25 cellular contexts compared by ENCODE assay signal in genomic region chr19:6852001-6852400, GRCh38. TPM values are rescaled to one million over a fixed set of nuclear protein-coding genes. Genes with fewer than 3 reads are reported as not detected.
DNase-seq lines count a peak whose midpoint lies in the region; ATAC-seq, FAIRE-seq and TF ChIP-seq lines count a peak whose summit lies in the region.
"Had no signal": no experiment of that assay in that cellular context is flagged by ENCODE, and none has a peak within 500 bp of the region (broad histone marks: within the 10 kb centered on the region; RNA-seq: fewer than 3 reads in every experiment).

No MANE protein-coding gene starts in this region.

- FAIRE-seq in K562 (lab: Jason Lieb, UNC) (no peak), GM19239 (lab: Jason Lieb, UNC) (no peak)
- FAIRE-seq: A204.1, D721Med, G401.6, GM12892, GM18507 had no signal

- no peak for TF ChIP-seq EP300 in K562 (IDR thresholded peaks at IDR 0.05; ENCODE audit: low read length)

- no peak overlapping the region for H3K9ac ChIP-seq in K562 (ENCODE audit: insufficient read depth in 1 of 2, low read depth in 2 of 2, low read length in 2 of 2)
- no peak overlapping the region for H3K9ac ChIP-seq in smooth muscle cell (ENCODE audit: low read depth)
- H3K9ac ChIP-seq: BLaER1 had no signal

- TF ChIP-seq POLR2A in K562 (conservative IDR thresholded peaks at IDR 0.05), result no peak

- no peak overlapping the region for H3K4me3 ChIP-seq in CD8-positive, alpha-beta T cell (ENCODE audit: low read depth, low read length)
- H3K4me3 ChIP-seq in HEK293 (ENCODE audit: low read depth, low read length) (no peak overlapping the region), K562 (no peak overlapping the region), smooth muscle cell (no peak overlapping the region)
- H3K4me3 ChIP-seq: BLaER1 had no signal

- no peak for TF ChIP-seq RAD21 in K562 (CRISPR knock-in tag; conservative IDR thresholded peaks at IDR 0.05 in 1 of 2, IDR thresholded peaks at IDR 0.05 in 1 of 2)

- WGBS in K562 (ENCODE audit: insufficient coverage, low coverage, missing lambda C conversion rate), result 7% methylated on average over 1 of the region's 1 CpG
- WGBS in smooth muscle cell (ENCODE audit: low lambda C conversion rate), result 90% methylated on average over 1 of the region's 1 CpG

- no peaks in the 10 kb centered on the region for H3K4me1 ChIP-seq in CD8-positive, alpha-beta T cell (ENCODE audit: insufficient read depth, low read length)
- H3K4me1 ChIP-seq in HEK293 (ENCODE audit: control insufficient read depth, insufficient read depth, low read length) (no peaks in the 10 kb centered on the region), K562 (replicated peaks in 1 of 2; ENCODE audit: control insufficient read depth in 2 of 2, insufficient read depth in 2 of 2, low read length in 2 of 2) (no peaks in the 10 kb centered on the region), smooth muscle cell (ENCODE audit: low read depth) (no peaks in the 10 kb centered on the region)
- H3K4me1 ChIP-seq: BE2C, BLaER1, Caco-2 had no signal

- no peak for TF ChIP-seq CTCF in CD8-positive, alpha-beta T cell (IDR thresholded peaks at IDR 0.05)
- TF ChIP-seq CTCF in HEK293 (tag by site-specific recombination; IDR thresholded peaks at IDR 0.05) (no peak), K562 (IDR thresholded peaks at IDR 0.05 in 2 of 3, conservative IDR thresholded peaks at IDR 0.05 in 1 of 3; ENCODE audit: insufficient read depth in 2 of 3, low read depth in 1 of 3, low read length in 3 of 3) (no peak), smooth muscle cell (IDR thresholded peaks at IDR 0.05; ENCODE audit: borderline replicate concordance, insufficient read depth, poor library complexity, severe bottlenecking) (no peak)

- H3K4me3 Mint-ChIP-seq in CD8-positive, alpha-beta T cell, result no peak overlapping the region
- H3K4me3 Mint-ChIP-seq: CD14-positive monocyte; CD4-positive, alpha-beta memory T cell; CD4-positive, CD25-positive, alpha-beta regulatory T cell had no signal

- H3K4me1 Mint-ChIP-seq in CD8-positive, alpha-beta T cell (ENCODE audit: low read depth), result no peaks in the 10 kb centered on the region
- H3K4me1 Mint-ChIP-seq: CD14-positive monocyte had no signal

- H2AFZ ChIP-seq in K562 (ENCODE audit: low read depth, low read length) (no peak overlapping the region), smooth muscle cell (ENCODE audit: low read depth) (no peak overlapping the region)

- H3K27ac Mint-ChIP-seq in CD8-positive, alpha-beta T cell, result peak overlapping the region; percentile 45
- H3K27ac Mint-ChIP-seq: CD14-positive monocyte had no signal

- no peaks in the 10 kb centered on the region for H3K9me3 ChIP-seq in CD8-positive, alpha-beta T cell (ENCODE audit: low read length)
- no peaks in the 10 kb centered on the region for H3K9me3 ChIP-seq in HEK293 (ENCODE audit: control insufficient read depth, insufficient read depth, low read depth, low read length)
- no peaks in the 10 kb centered on the region for H3K9me3 ChIP-seq in K562 (replicated peaks; ENCODE audit: control insufficient read depth, insufficient read depth, low read depth, low read length)
- no peaks in the 10 kb centered on the region for H3K9me3 ChIP-seq in smooth muscle cell (replicated peaks; ENCODE audit: low read depth)
- H3K9me3 ChIP-seq: BE2C, BLaER1, Caco-2 had no signal

- no peak for DNase-seq in CD8-positive, alpha-beta T cell
- DNase-seq in K562 (ENCODE audit: extremely low read depth in 1 of 4, low spot score in 3 of 4) (no peak), smooth muscle cell (lab: John Stamatoyannopoulos, UW; ENCODE audit: unreplicated experiment) (no peak), GM19239 (ENCODE audit: insufficient read length, low spot score) (no peak)
- DNase-seq: 8988T; ACHN; BE2C; C1 segment of cervical spinal cord; Caco-2; Calu3; CD4-positive, alpha-beta memory T cell; CD4-positive, CD25-positive, alpha-beta regulatory T cell; DMS79 treated with DMSO at 0.1 percent for 48 hours; GF-D8 had no signal

- no peaks in the 10 kb centered on the region for H3K27me3 Mint-ChIP-seq in CD8-positive, alpha-beta T cell (ENCODE audit: low read depth)
- H3K27me3 Mint-ChIP-seq: CD4-positive, alpha-beta memory T cell; CD4-positive, CD25-positive, alpha-beta regulatory T cell had no signal

- peaks cover 77% of the 10 kb centered on the region for H3K36me3 Mint-ChIP-seq in CD8-positive, alpha-beta T cell

- POLR2A ChIA-PET in CD8-positive, alpha-beta T cell (lab: Charles Lee), result interaction anchor here (1.7 kb wide), 1 partner anchor 79 kb away, joined by 3 read pairs; the partner anchor contains the start of gene VAV1
- POLR2A ChIA-PET in HEK293 (lab: Yijun Ruan, JAX) (no interaction called here), K562 (lab: Yijun Ruan, JAX) (no interaction called here)

- H3K79me2 ChIP-seq in K562 (ENCODE audit: control insufficient read depth, insufficient read depth, low read length) (no peaks in the 10 kb centered on the region), smooth muscle cell (ENCODE audit: low read depth) (no peaks in the 10 kb centered on the region)

- no peaks in the 10 kb centered on the region for H3F3A ChIP-seq in smooth muscle cell (ENCODE audit: low read depth)

- no peak for ATAC-seq in CD8-positive, alpha-beta T cell
- ATAC-seq in K562, result no peak
- ATAC-seq in HG03135 (IDR thresholded peaks at IDR 0.05; ENCODE audit: unreplicated experiment), result no peak

- in situ Hi-C loops in K562 (cut with MboI), result no loop called here

- H3K27me3 ChIP-seq in CD8-positive, alpha-beta T cell (ENCODE audit: insufficient read depth, low read length), result no peaks in the 10 kb centered on the region
- H3K27me3 ChIP-seq in K562 (ENCODE audit: control insufficient read depth in 2 of 2, insufficient read depth in 2 of 2, low read length in 2 of 2) (no peaks in the 10 kb centered on the region), smooth muscle cell (ENCODE audit: low read depth) (no peaks in the 10 kb centered on the region)
- H3K27me3 ChIP-seq: BE2C, BLaER1 had no signal

- H3K9me1 ChIP-seq in K562 (ENCODE audit: control insufficient read depth, insufficient read depth, low read length), result no peaks in the 10 kb centered on the region

- no peak overlapping the region for H3K27ac ChIP-seq in CD8-positive, alpha-beta T cell (ENCODE audit: low read depth, low read length)
- H3K27ac ChIP-seq in HEK293 (ENCODE audit: extremely low read depth, low read depth, low read length) (no peak overlapping the region), K562 (ENCODE audit: extremely low read depth, low read depth, low read length) (no peak overlapping the region), smooth muscle cell (ENCODE audit: low read depth) (no peak overlapping the region)
- H3K27ac ChIP-seq: BLaER1 had no signal

- intact Hi-C loops in CD8-positive, alpha-beta T cell (cut with DNase I, micrococcal nuclease), result no loop called here
- intact Hi-C loops in K562 (cut with micrococcal nuclease), result no loop called here

- CTCF ChIA-PET in CD8-positive, alpha-beta T cell (lab: Charles Lee), result interaction anchor here (1.1 kb wide), 2 partner anchors 8 to 11 kb away, joined by 3 read pairs; no protein-coding TSS in a partner anchor
- CTCF ChIA-PET in HEK293 (lab: Yijun Ruan, JAX) (interaction anchor here (4.7 kb wide), 1 partner anchor 11 kb away, joined by 30 read pairs; no protein-coding TSS in a partner anchor), K562 (lab: Yijun Ruan, JAX; ENCODE audit: low intra/inter-chr PET ratio) (no interaction called here)

- peaks cover 42% of the 10 kb centered on the region for H3K36me3 ChIP-seq in CD8-positive, alpha-beta T cell (ENCODE audit: insufficient read depth, low read length)
- H3K36me3 ChIP-seq in HEK293 (ENCODE audit: control insufficient read depth in 2 of 2, insufficient read depth in 1 of 2, low read length in 2 of 2) (no peaks in the 10 kb centered on the region), K562 (ENCODE audit: control insufficient read depth, insufficient read depth, low read length) (no peaks in the 10 kb centered on the region), smooth muscle cell (ENCODE audit: low read depth) (no peaks in the 10 kb centered on the region)
- H3K36me3 ChIP-seq: BE2C had no signal

- no peak overlapping the region for H3K4me2 ChIP-seq in K562 (ENCODE audit: insufficient read depth, low read length)
- H3K4me2 ChIP-seq in smooth muscle cell, result no peak overlapping the region
- H3K4me2 ChIP-seq: BLaER1 had no signal

- no peaks in the 10 kb centered on the region for H3K9me3 Mint-ChIP-seq in CD8-positive, alpha-beta T cell
- H3K9me3 Mint-ChIP-seq: CD14-positive monocyte; CD4-positive, alpha-beta memory T cell; CD4-positive, CD25-positive, alpha-beta regulatory T cell had no signal

- H4K20me1 ChIP-seq in K562 (replicated peaks; ENCODE audit: control insufficient read depth, insufficient read depth, low read length) (no peaks in the 10 kb centered on the region), smooth muscle cell (ENCODE audit: low read depth) (no peaks in the 10 kb centered on the region)

- no TSS peak for BruUV-seq in K562 (replicated peaks; lab: Mats Ljungman, UMichigan)

TF ChIP-seq in HEK293, 187 proteins besides CTCF, POLR2A, EP300 and RAD21 (continues in another document):
- 0 out of 2 replicates have a peak, but pooled peaks have one; percentile 66 for TF ChIP-seq ZNF121 (tag by site-specific recombination; IDR thresholded peaks at IDR 0.05)
- TF ChIP-seq ZNF785 (tag by site-specific recombination; IDR thresholded peaks at IDR 0.05), result no peak

TF ChIP-seq in K562, 482 proteins besides CTCF, POLR2A, EP300 and RAD21 (continues in another document):
- TF ChIP-seq MYBL2 (IDR thresholded peaks at IDR 0.05; ENCODE audit: low read depth) (no peak), MYBL2 (CRISPR knock-in tag; IDR thresholded peaks at IDR 0.05; ENCODE audit: borderline replicate concordance) (no peak)

RNA-seq across cellular contexts. Expression of gene ADGRE1, which starts 35.4 kb away (rescaled TPM):
- total RNA-seq in CD8-positive, alpha-beta T cell, result 1 to 10 TPM; 1.4 to 1.6 TPM
- total RNA-seq in K562 (2011; cell fraction: chromatin; rRNA removed; ENCODE audit: low replicate concordance), result not detected in 2 replicates
- total RNA-seq in K562 (2011; cell fraction: nucleolus; rRNA removed), result not detected in 2 replicates
- total RNA-seq in K562 (2011; cell fraction: nucleoplasm; rRNA removed), result not detected in 2 replicates
- 0.08 and 0.09 TPM in 2 replicates for total RNA-seq in K562 (2014; rRNA removed)
- 0.22 and 0.45 TPM in 2 replicates for total RNA-seq in K562 (2014; rRNA removed; fragmentation: Illumina TruSeq; extraction: Trizol)
- 0.25 and 0.26 TPM in 2 replicates for total RNA-seq in K562 (2015; rRNA removed; fragmentation: Illumina TruSeq; extraction: Trizol)
- 0.07 and 0.49 TPM in 2 replicates for total RNA-seq in K562 (2021)
- 0.19 and 0.25 TPM in 2 replicates for polyA plus RNA-seq in K562 (2011; rRNA removed)
- polyA plus RNA-seq in K562 (2011; cell fraction: cytosol; rRNA removed), result 0.03 TPM in 2 replicates
- 0.06 TPM in 1 of 2 replicates, not detected in the other for polyA plus RNA-seq in K562 (2011; cell fraction: nucleus; rRNA removed)
- 0.09 and 1.4 TPM in 2 replicates for polyA plus RNA-seq in K562 (2012)
- 0.25 and 0.30 TPM in 2 replicates for polyA plus RNA-seq in K562 (2014; fragmentation: Illumina TruSeq; extraction: Trizol)
- under 1 TPM in 1 of 2 experiments, not detected in 1; 0.28 TPM for polyA plus RNA-seq in K562 (2014; fragmentation: Nextera tagmentation; extraction: Ambion mirVana)
- 0.24 and 0.31 TPM in 2 replicates for polyA plus RNA-seq in K562 (2014; rRNA removed)
- polyA minus RNA-seq in K562 (2011; rRNA and poly(A)+ RNA removed), result 0.28 TPM in 1 of 2 replicates, not detected in the other
- polyA minus RNA-seq in K562 (2011; cell fraction: cytosol; rRNA and poly(A)+ RNA removed), result not detected in 2 replicates
- not detected in 2 replicates for polyA minus RNA-seq in K562 (2011; cell fraction: nucleus; rRNA and poly(A)+ RNA removed)
- total RNA-seq in smooth muscle cell, result not detected in 2 replicates
- polyA plus RNA-seq in smooth muscle cell, result not detected in 2 replicates
- total RNA-seq: A673, Caco-2, Calu3 had no signal
- polyA plus RNA-seq: AG04450 had no signal
